6 cellular contexts compared by ENCODE assay signal in the genomic region with DNA sequence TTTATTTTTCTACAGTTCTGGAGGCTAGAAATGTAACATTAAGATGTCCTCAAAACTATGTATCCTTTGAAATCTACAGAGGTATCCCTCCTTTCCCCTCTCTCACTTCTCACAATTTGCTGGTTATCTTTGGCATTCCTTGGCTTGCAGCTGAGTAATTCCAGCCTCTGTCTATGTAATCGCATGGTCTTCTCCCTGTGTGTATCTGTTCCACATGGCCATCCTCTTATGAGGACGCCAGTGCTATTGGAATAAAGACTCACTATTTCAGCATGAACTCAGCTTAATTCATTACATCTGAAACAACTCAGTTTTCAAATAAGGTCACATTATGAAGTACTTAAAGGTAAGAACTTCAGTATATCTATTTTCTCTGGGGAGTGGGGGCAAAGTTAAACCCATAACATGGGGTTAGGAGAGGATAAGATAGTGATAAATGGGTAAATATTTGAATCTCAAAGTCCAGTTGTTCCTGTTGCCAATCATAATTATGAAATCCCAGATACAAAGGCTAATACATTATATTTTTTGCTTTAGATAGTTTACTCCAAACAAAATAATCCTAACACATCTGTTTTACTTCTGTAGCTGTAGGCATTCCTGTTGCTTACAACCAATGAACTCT.
"Had no signal": no experiment of that assay in that cellular context is flagged by ENCODE, and none has a peak within 500 bp of the region (broad histone marks: within the 10 kb centered on the region; RNA-seq: fewer than 3 reads in every experiment).

No MANE protein-coding gene starts in this region.

- H3K4me3 Mint-ChIP-seq: GM23338, H9 had no signal

- ATAC-seq: GM23338, K562 had no signal

- DNase-seq: H9, HCEC 1CT, IMR-90, KG1 had no signal

- H3K4me1 Mint-ChIP-seq: GM23338, H9 had no signal

- H3K27ac Mint-ChIP-seq: GM23338, H9 had no signal

- H3K4me3 ChIP-seq: GM23338, K562 had no signal
